ENCODE assay signal across 8 cellular contexts in genomic region chr12:113912761-113913295, GRCh38.
DNase-seq lines count a peak whose midpoint lies in the region; ATAC-seq and TF ChIP-seq lines count a peak whose summit lies in the region.

No MANE protein-coding gene starts in this region.

- DNase-seq in DMS153 treated with DMSO at 0.1 percent for 48 hours (lab: John Stamatoyannopoulos, UW; ENCODE audit: unreplicated experiment) = peak; percentile 56
- peak; percentile 15 for DNase-seq in HS-5 (ENCODE audit: low read depth)
- DNase-seq in NOMO-1 treated with dmso at 0.1 percent for 144 hours (lab: John Stamatoyannopoulos, UW; ENCODE audit: unreplicated experiment) = peak; percentile 11
- peak; percentile 28 for DNase-seq in activated T-cell treated with anti-CD3 and anti-CD28 coated beads for 4 hours
- DNase-seq in fibroblast of gingiva (ENCODE audit: low read depth) = peak; percentile 56
- DNase-seq in superior temporal gyrus (ENCODE audit: extremely low spot score) = peak; percentile 90

- peaks cover 13% of the 10 kb centered on the region for H3K27me3 Mint-ChIP-seq in nephron (ENCODE audit: low read depth)

- no peaks in the 10 kb centered on the region for H3K4me1 Mint-ChIP-seq in nephron

- ATAC-seq in HG03469 (IDR thresholded peaks at IDR 0.05; ENCODE audit: unreplicated experiment) = no peak

- TF ChIP-seq CTCF in nephron (IDR thresholded peaks at IDR 0.05; ENCODE audit: unreplicated experiment in 3 of 3) = peak; percentile 87 to 92 (median 91)

- H3K9me3 Mint-ChIP-seq in nephron = no peaks in the 10 kb centered on the region

- peaks cover 14% of the 10 kb centered on the region for H3K36me3 Mint-ChIP-seq in nephron (ENCODE audit: low read depth)

- no peak overlapping the region for H3K27ac Mint-ChIP-seq in nephron

- H3K4me3 Mint-ChIP-seq in nephron = no peak overlapping the region

Comparison
In these comparisons a context has a peak if more than half of its experiments do, and no peak if none do; other contexts are left out.
1. DNase-seq: peak in every context shown above with its lines; median percentile 90 in superior temporal gyrus; 56 in DMS153 treated with DMSO at 0.1 percent for 48 hours; 56 in fibroblast of gingiva; 28 in activated T-cell treated with anti-CD3 and anti-CD28 coated beads for 4 hours; 15 in HS-5; 11 in NOMO-1 treated with dmso at 0.1 percent for 144 hours.